8 cellular contexts compared by ENCODE assay signal in the genomic region with DNA sequence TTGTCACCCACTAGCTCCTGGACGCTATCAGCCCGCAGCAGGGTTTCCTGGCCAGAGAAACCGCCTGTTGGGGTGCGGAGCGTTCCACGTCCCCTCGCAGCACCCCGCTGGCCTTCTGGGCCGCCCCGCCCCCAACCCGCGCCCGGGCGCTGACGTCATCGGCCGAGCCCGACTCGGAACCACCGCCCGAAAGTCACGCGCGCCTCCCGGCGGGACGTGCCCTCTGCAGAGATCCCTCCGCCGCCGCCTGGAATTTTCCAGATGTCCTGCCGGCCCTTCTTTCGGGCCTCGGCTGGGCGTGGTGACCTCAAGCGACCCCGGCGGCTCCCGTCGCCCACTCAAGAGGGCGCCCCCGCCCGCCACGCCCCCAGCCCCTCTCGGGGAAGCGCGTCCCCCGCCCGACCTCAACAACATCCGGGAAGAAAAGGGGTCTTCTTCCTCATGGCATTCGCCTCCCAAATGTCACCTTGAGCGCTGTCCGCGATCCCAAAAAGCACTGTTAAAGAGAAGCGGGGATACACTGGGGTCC. TPM values are rescaled to one million over a fixed set of nuclear protein-coding genes. Genes with fewer than 3 reads are reported as not detected.
DNase-seq lines count a peak whose midpoint lies in the region; FAIRE-seq and TF ChIP-seq lines count a peak whose summit lies in the region.

No MANE protein-coding gene starts in this region.

- peaks cover 63% of the 10 kb centered on the region for H3K4me1 Mint-ChIP-seq in HFFc6 (ENCODE audit: low read depth)

- intact Hi-C loops in kidney (cut with DNase I) = no loop called here

- H3K36me3 Mint-ChIP-seq in HFFc6 (ENCODE audit: low read depth) = peaks cover 47% of the 10 kb centered on the region

- peaks cover 58% of the 10 kb centered on the region for H3K27me3 Mint-ChIP-seq in HFFc6 (ENCODE audit: insufficient read depth)

- H3K9me3 Mint-ChIP-seq in HFFc6 = peaks cover 48% of the 10 kb centered on the region

- H3K4me3 Mint-ChIP-seq in HFFc6 = peak overlapping the region; percentile 99

- no peak for FAIRE-seq in kidney (lab: Jason Lieb, UNC)

- H3K27ac ChIP-seq in kidney (ENCODE audit: low read depth in 2 of 2, low read length in 2 of 2) = peak overlapping the region; percentile 99 to 100

- peak overlapping the region; percentile 98 for H3K27ac Mint-ChIP-seq in HFFc6

- TF ChIP-seq CTCF in HFFc6 (IDR thresholded peaks at IDR 0.05) = peak; percentile 40; the same call in 1 of the 2 replicates
- no peak for TF ChIP-seq CTCF in kidney (IDR thresholded peaks at IDR 0.05; ENCODE audit: borderline replicate concordance, extremely low read depth, insufficient read depth)

- H3K36me3 ChIP-seq in kidney (ENCODE audit: control insufficient read depth in 1 of 2, insufficient read depth in 2 of 2, low read length in 2 of 2) = peaks cover 23 to 45% of the 10 kb centered on the region in 2 donors

- no peaks in the 10 kb centered on the region for H3K9me3 ChIP-seq in kidney (ENCODE audit: control insufficient read depth in 1 of 2, low read length in 2 of 2)

- H3K9ac ChIP-seq in kidney (ENCODE audit: low read length in 2 of 2) = peak overlapping the region; percentile 96 to 99

- H3K4me3 ChIP-seq in kidney (ENCODE audit: low read length in 2 of 2) = peak overlapping the region; percentile 98 to 99

- DNase-seq in DMS 273 (lab: John Stamatoyannopoulos, UW; ENCODE audit: unreplicated experiment) (peak; percentile 97), HFFc6 (peak; percentile 97), NCI-H2171 (lab: John Stamatoyannopoulos, UW) (peak; percentile 98), cerebellar cortex (ENCODE audit: low spot score) (peak; percentile 89), kidney (peak; percentile 100), NCI-H345 treated with DMSO at 0.1 percent for 48 hours (lab: John Stamatoyannopoulos, UW; ENCODE audit: unreplicated experiment) (no peak)
- DNase-seq in activated CD4-positive, alpha-beta T cell treated with anti-CD3 and anti-CD28 coated beads for 24 hours (ENCODE audit: low read depth in 2 of 2) = peak; percentile 91 to 97
- DNase-seq in stimulated activated CD4-positive, alpha-beta T cell treated with anti-CD3 and anti-CD28 coated beads, Interleukin-12 subunit alpha, Interleukin-12 subunit beta, amount 100 ng/mL, for 48 hours (ENCODE audit: low read depth in 2 of 3, low spot score in 1 of 3) = peak; percentile 93 to 98 (median 95)

- H3K4me1 ChIP-seq in kidney (ENCODE audit: control insufficient read depth in 1 of 2, insufficient read depth in 1 of 2, low read depth in 1 of 2, low read length in 2 of 2) = peaks cover 23 to 37% of the 10 kb centered on the region in 2 donors

RNA-seq across cellular contexts. Expression of a gene that starts 0.4 kb away (rescaled TPM):
- total RNA-seq in HFFc6 (2021; fragmentation: NEBNext Ultra II Directional; extraction: Animal tissue kit (Norgen Biotek cat#: 25700)) = 100 to 1,000 TPM; 185 to 250 (median 213) TPM
- total RNA-seq in kidney = 1,006 TPM
- 595 TPM for polyA plus RNA-seq in kidney (ENCODE audit: insufficient read depth, low read depth, low replicate concordance)

RNA-seq across cellular contexts. Expression of a gene that starts 35.7 kb away (rescaled TPM):
- 10 to 100 TPM; 22.4 to 28.5 (median 27.1) TPM for total RNA-seq in HFFc6 (2021; fragmentation: NEBNext Ultra II Directional; extraction: Animal tissue kit (Norgen Biotek cat#: 25700))
- total RNA-seq in kidney = 41.3 TPM
- polyA plus RNA-seq in kidney (ENCODE audit: insufficient read depth, low read depth, low replicate concordance) = 9.4 TPM

RNA-seq across cellular contexts. Expression of a gene that starts 39.7 kb away (rescaled TPM):
- total RNA-seq in HFFc6 (2021; fragmentation: NEBNext Ultra II Directional; extraction: Animal tissue kit (Norgen Biotek cat#: 25700)) = 1 to 10 TPM; 4.9 to 8.9 (median 5.8) TPM
- total RNA-seq in kidney = 14.7 TPM
- polyA plus RNA-seq in kidney (ENCODE audit: insufficient read depth, low read depth, low replicate concordance) = 4.1 TPM
